Comparison of ENCODE assay signal across 27 cellular contexts in the genomic region with DNA sequence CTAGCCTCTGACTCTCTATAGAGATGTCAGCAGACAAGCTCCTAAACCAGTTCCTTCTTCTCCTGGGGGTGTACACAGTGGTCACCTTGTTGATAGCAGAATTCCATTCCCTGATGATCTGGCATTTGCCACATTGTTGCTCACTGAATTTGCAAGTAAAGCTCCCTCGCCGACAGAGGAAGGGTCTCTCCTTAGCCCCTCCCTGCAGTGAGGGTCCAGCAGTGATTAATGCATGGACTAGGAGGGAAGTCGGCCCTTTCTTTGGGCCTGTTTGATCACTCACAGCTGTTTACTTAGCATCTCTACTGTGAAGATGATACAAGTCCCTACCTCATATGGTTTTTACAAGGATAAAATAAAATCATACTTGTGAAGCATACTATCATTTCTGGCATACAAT. TPM values are rescaled to one million over a fixed set of nuclear protein-coding genes. Genes with fewer than 3 reads are reported as not detected.
DNase-seq lines count a peak whose midpoint lies in the region; ATAC-seq, FAIRE-seq and TF ChIP-seq lines count a peak whose summit lies in the region.
"Had no signal": no experiment of that assay in that cellular context is flagged by ENCODE, and none has a peak within 500 bp of the region (broad histone marks: within the 10 kb centered on the region; RNA-seq: fewer than 3 reads in every experiment).

No MANE protein-coding gene starts in this region.

- H2AFZ ChIP-seq in H1 (ENCODE audit: low read length): 0 out of 2 replicates have a peak overlapping the region, but pooled peaks have one; percentile 12

- H3K36me3 ChIP-seq in SJSA1 (peaks cover 8% of the 10 kb centered on the region), H1 (ENCODE audit: control insufficient read depth in 2 of 4, insufficient read depth in 4 of 4, low read length in 3 of 4) (no peaks in the 10 kb centered on the region)
- H3K36me3 ChIP-seq: BE2C, BLaER1 had no signal

- no peak overlapping the region for H3K23ac ChIP-seq in H1 (ENCODE audit: insufficient read length)

- CTCF ChIA-PET in H1 (lab: Charles Lee; ENCODE audit: partially characterized antibody): interaction anchor here (1.0 to 1.9 kb wide), 3 partner anchors 9 to 54 kb away, joined by 3 to 4 read pairs (median 4); partner anchors contain the start of gene APPL2
- CTCF ChIA-PET in activated CD8-positive, alpha-beta T cell treated with anti-CD3 and anti-CD28 coated beads for 36 hours (lab: Charles Lee): no interaction called here

- no peak overlapping the region for H2AK5ac ChIP-seq in H1 (ENCODE audit: low read depth, low read length)

- ATAC-seq in HG02973 (IDR thresholded peaks at IDR 0.05; ENCODE audit: unreplicated experiment): no peak
- ATAC-seq in activated CD8-positive, alpha-beta T cell treated with anti-CD3 and anti-CD28 coated beads for 36 hours: no peak
- ATAC-seq: A549, GM12878 had no signal

- peaks cover 3% of the 10 kb centered on the region; the same call in 1 of the 2 replicates for H3K9me3 ChIP-seq in SJSA1 (replicated peaks)
- H3K9me3 ChIP-seq in H1 (ENCODE audit: insufficient read depth in 2 of 2, low read depth in 1 of 2, low read length in 1 of 2): no peaks in the 10 kb centered on the region
- H3K9me3 ChIP-seq: A549, BE2C had no signal

- H4K91ac ChIP-seq in H1 (replicated peaks; ENCODE audit: insufficient read length, low read length): no peak overlapping the region

- H3K56ac ChIP-seq in H1 (replicated peaks; ENCODE audit: insufficient read length, low read depth, low read length): no peak overlapping the region

- peaks cover 82% of the 10 kb centered on the region for H3K4me1 Mint-ChIP-seq in HFFc6 (ENCODE audit: low read depth)
- H3K4me1 Mint-ChIP-seq in activated CD8-positive, alpha-beta T cell treated with anti-CD3 and anti-CD28 coated beads for 36 hours (ENCODE audit: low read depth): peaks cover 7% of the 10 kb centered on the region
- H3K4me1 Mint-ChIP-seq: CD14-positive monocyte; CD4-positive, alpha-beta memory T cell; CD8-positive, alpha-beta memory T cell had no signal

- no peaks in the 10 kb centered on the region for H4K20me1 ChIP-seq in H1 (replicated peaks in 1 of 2; ENCODE audit: control insufficient read depth in 1 of 2, insufficient read depth in 2 of 2, low read length in 2 of 2)
- H4K20me1 ChIP-seq: BLaER1 had no signal

- H3K4me1 ChIP-seq in SJSA1 (replicated peaks) (peaks cover 46% of the 10 kb centered on the region), H1 (replicated peaks in 1 of 4; ENCODE audit: control insufficient read depth in 3 of 4, insufficient read depth in 4 of 4, low read length in 3 of 4) (no peaks in the 10 kb centered on the region)
- H3K4me1 ChIP-seq: BE2C, BLaER1 had no signal

- H3K79me2 ChIP-seq in H1 (ENCODE audit: control insufficient read depth in 1 of 2, insufficient read depth in 2 of 2, low read length in 2 of 2): no peaks in the 10 kb centered on the region

- peak overlapping the region; percentile 97 for H3K27ac Mint-ChIP-seq in HFFc6
- no peak overlapping the region for H3K27ac Mint-ChIP-seq in activated CD8-positive, alpha-beta T cell treated with anti-CD3 and anti-CD28 coated beads for 36 hours
- H3K27ac Mint-ChIP-seq: CD14-positive monocyte; CD4-positive, alpha-beta memory T cell; CD4-positive, CD25-positive, alpha-beta regulatory T cell; CD8-positive, alpha-beta memory T cell had no signal

- H3K4ac ChIP-seq in H1 (replicated peaks; ENCODE audit: insufficient read length, low read depth, low read length): no peak overlapping the region

- H3K4me3 Mint-ChIP-seq in HFFc6: 0 out of 2 replicates have a peak overlapping the region, but pooled peaks have one; percentile 2
- no peak overlapping the region for H3K4me3 Mint-ChIP-seq in activated CD8-positive, alpha-beta T cell treated with anti-CD3 and anti-CD28 coated beads for 36 hours
- H3K4me3 Mint-ChIP-seq: CD14-positive monocyte; CD4-positive, alpha-beta memory T cell; CD4-positive, CD25-positive, alpha-beta regulatory T cell; CD8-positive, alpha-beta memory T cell had no signal

- no peak overlapping the region for H2BK120ac ChIP-seq in H1 (replicated peaks; ENCODE audit: low read depth, low read length)

- no peaks in the 10 kb centered on the region for H3K79me1 ChIP-seq in H1 (ENCODE audit: low read depth, low read length)

- H4K8ac ChIP-seq in H1 (ENCODE audit: extremely low read depth, insufficient read depth, low read length): no peak overlapping the region

- no peak for TF ChIP-seq RAD21 in H1 (IDR thresholded peaks at IDR 0.05 in 1 of 2, conservative IDR thresholded peaks at IDR 0.05 in 1 of 2; ENCODE audit: low read depth in 2 of 2, low read length in 2 of 2)

- POLR2A ChIA-PET in H1 (lab: Charles Lee; ENCODE audit: partially characterized antibody): interaction anchor here (1.2 kb wide), 1 partner anchor 23 kb away, joined by 4 read pairs; the partner anchor contains the start of gene APPL2
- POLR2A ChIA-PET in activated CD8-positive, alpha-beta T cell treated with anti-CD3 and anti-CD28 coated beads for 36 hours (lab: Charles Lee): no interaction called here

- no peaks in the 10 kb centered on the region for H3K9me3 Mint-ChIP-seq in HFFc6
- H3K9me3 Mint-ChIP-seq in activated CD8-positive, alpha-beta T cell treated with anti-CD3 and anti-CD28 coated beads for 36 hours: no peaks in the 10 kb centered on the region
- H3K9me3 Mint-ChIP-seq: CD4-positive, alpha-beta memory T cell; CD8-positive, alpha-beta memory T cell had no signal

- intact Hi-C loops in activated CD8-positive, alpha-beta T cell treated with anti-CD3 and anti-CD28 coated beads for 36 hours (cut with micrococcal nuclease): no loop called here

- FAIRE-seq in H1 (lab: Jason Lieb, UNC): no peak
- FAIRE-seq: A549, GM12878, GM12892, GM18507, GM19239 had no signal

- TF ChIP-seq POLR2A in H1 (IDR thresholded peaks at IDR 0.05; ENCODE audit: control extremely low read depth in 1 of 2, low read depth in 2 of 2, low read length in 2 of 2): no peak

- no peak overlapping the region for H2BK15ac ChIP-seq in H1 (ENCODE audit: low read length)

- no peak overlapping the region for H2BK20ac ChIP-seq in H1 (ENCODE audit: low read length)

- H3K23me2 ChIP-seq in H1 (ENCODE audit: low read depth, low read length): no peaks in the 10 kb centered on the region

- H3K4me2 ChIP-seq in H1 (ENCODE audit: insufficient read depth in 1 of 2, low read depth in 2 of 2, low read length in 2 of 2): no peak overlapping the region
- H3K4me2 ChIP-seq: A549, BLaER1 had no signal

- no peak overlapping the region for H3K4me3 ChIP-seq in SJSA1
- H3K4me3 ChIP-seq in H1 (ENCODE audit: extremely low read depth in 1 of 4, insufficient read depth in 2 of 4, low read depth in 3 of 4, low read length in 4 of 4): no peak overlapping the region
- H3K4me3 ChIP-seq: A549, BLaER1, GM12878 had no signal

- TF ChIP-seq CTCF in HFFc6 (IDR thresholded peaks at IDR 0.05): no peak
- no peak for TF ChIP-seq CTCF in H1 (IDR thresholded peaks at IDR 0.05; ENCODE audit: control extremely low read depth in 1 of 3, insufficient read depth in 1 of 3, low read depth in 1 of 3, low read length in 3 of 3)
- TF ChIP-seq CTCF in activated CD8-positive, alpha-beta T cell treated with anti-CD3 and anti-CD28 coated beads for 36 hours (IDR thresholded peaks at IDR 0.05): no peak

- 0 out of 2 replicates have a peak, but pooled peaks cover 5% of the 10 kb centered on the region for H3K36me3 Mint-ChIP-seq in HFFc6 (ENCODE audit: low read depth)
- H3K36me3 Mint-ChIP-seq in activated CD8-positive, alpha-beta T cell treated with anti-CD3 and anti-CD28 coated beads for 36 hours (ENCODE audit: low read depth): no peaks in the 10 kb centered on the region
- H3K36me3 Mint-ChIP-seq: CD14-positive monocyte; CD4-positive, alpha-beta memory T cell; CD4-positive, CD25-positive, alpha-beta regulatory T cell; CD8-positive, alpha-beta memory T cell had no signal

- H3K27me3 Mint-ChIP-seq in HFFc6 (ENCODE audit: insufficient read depth): peaks cover 3% of the 10 kb centered on the region
- H3K27me3 Mint-ChIP-seq in activated CD8-positive, alpha-beta T cell treated with anti-CD3 and anti-CD28 coated beads for 36 hours: peaks cover 6% of the 10 kb centered on the region

- no peak overlapping the region for H3K9ac ChIP-seq in H1 (replicated peaks in 1 of 4; ENCODE audit: extremely low read depth in 1 of 4, low read depth in 3 of 4, low read length in 3 of 4)
- H3K9ac ChIP-seq: BLaER1 had no signal

- no peak overlapping the region for H3K18ac ChIP-seq in H1 (ENCODE audit: extremely low read depth, low read length)

- H4K5ac ChIP-seq in H1 (ENCODE audit: insufficient read length, low read depth, low read length): no peak overlapping the region

- no peak for TF ChIP-seq EP300 in H1 (IDR thresholded peaks at IDR 0.05; ENCODE audit: borderline replicate concordance in 1 of 2, low read depth in 2 of 2, low read length in 2 of 2)

- no peak overlapping the region for H3K27ac ChIP-seq in SJSA1
- no peak overlapping the region for H3K27ac ChIP-seq in H1 (ENCODE audit: low read depth, low read length)
- H3K27ac ChIP-seq: 22Rv1, A549, BLaER1 had no signal

- no peak overlapping the region for H2BK12ac ChIP-seq in H1 (ENCODE audit: low read depth, low read length)

- WGBS in H1 (ENCODE audit: extremely low coverage in 1 of 2, insufficient coverage in 1 of 2, insufficient read length in 1 of 2, insufficient replicate concordance in 2 of 2, low coverage in 1 of 2, low lambda C conversion rate in 2 of 2, missing lambda C conversion rate in 1 of 2), 2 experiments: 90% methylated on average over 3 of the region's 3 CpGs; no CpG with 5 or more reads in 1 of the 2 experiments

- no peak overlapping the region for H3K14ac ChIP-seq in H1 (ENCODE audit: insufficient read length)

- H3K27me3 ChIP-seq in SJSA1 (replicated peaks) (no peaks in the 10 kb centered on the region), H1 (replicated peaks in 1 of 4; ENCODE audit: control insufficient read depth in 3 of 4, extremely low read depth in 1 of 4, insufficient read depth in 3 of 4, low read length in 3 of 4) (no peaks in the 10 kb centered on the region)
- H3K27me3 ChIP-seq: BLaER1 had no signal

- DNase-seq in HFFc6 (no peak), SJSA1 (ENCODE audit: low read depth in 1 of 2, low spot score in 2 of 2) (peak; percentile 56 to 80), H1 (ENCODE audit: low read depth in 1 of 2, low spot score in 2 of 2) (no peak)
- no peak for DNase-seq in activated CD8-positive, alpha-beta T cell treated with anti-CD3 and anti-CD28 coated beads for 36 hours
- DNase-seq: AML-193; BE2C; C1 segment of cervical spinal cord; CD4-positive, alpha-beta memory T cell; CD4-positive, CD25-positive, alpha-beta regulatory T cell; CD8-positive, alpha-beta memory T cell; COR-L47; DMS 273 treated with DMSO at 0.1 percent for 48 hours; DMS153; DMS53; DMS79; DND-41; EL; GDM1 had no signal

- H2BK5ac ChIP-seq in H1 (ENCODE audit: low read depth, low read length): no peak overlapping the region

RNA-seq across cellular contexts. Expression of gene APPL2, which starts 23.3 kb away (rescaled TPM):
- total RNA-seq in HFFc6 (2021; fragmentation: NEBNext Ultra II Directional; extraction: Animal tissue kit (Norgen Biotek cat#: 25700)): 10 to 100 TPM; 67.9 to 98.4 (median 87.8) TPM
- 519 and 584 TPM in 2 replicates for total RNA-seq in SJSA1 (2014; rRNA removed; shearing (Covaris generic))
- 19.0 and 22.9 TPM in 2 replicates for total RNA-seq in H1 (2021; fragmentation: NEBNext Ultra II Directional; extraction: Animal tissue kit (Norgen Biotek cat#: 25700))
- 8.9 TPM in 2 replicates for polyA plus RNA-seq in H1 (2011; rRNA removed)
- 15.1 TPM for polyA plus RNA-seq in H1 (2011; cell fraction: cytosol; rRNA removed)
- 18.0 TPM for polyA plus RNA-seq in H1 (2011; cell fraction: nucleus; rRNA removed)
- polyA plus RNA-seq in H1 (2012, experiment 1 of 2): 12.3 to 23.4 TPM (median 16.6 TPM) in 4 replicates
- polyA plus RNA-seq in H1 (2012, experiment 2 of 2): 3.9 TPM
- 13.1 TPM for polyA plus RNA-seq in H1 (2013, experiment 1 of 2)
- 13.5 TPM for polyA plus RNA-seq in H1 (2013, experiment 2 of 2)
- polyA minus RNA-seq in H1 (2011; rRNA and poly(A)+ RNA removed): 20.5 and 22.6 TPM in 2 replicates
- 11.7 TPM for polyA minus RNA-seq in H1 (2011; cell fraction: cytosol; rRNA and poly(A)+ RNA removed)
- 40.4 TPM for polyA minus RNA-seq in H1 (2011; cell fraction: nucleus; rRNA and poly(A)+ RNA removed)
- 10 to 100 TPM; 14.5 to 15.8 TPM for total RNA-seq in activated CD8-positive, alpha-beta T cell treated with anti-CD3 and anti-CD28 coated beads for 36 hours

Comparison
In these comparisons a context has a peak if more than half of its experiments do, and no peak if none do; other contexts are left out.
1. DNase-seq: peak in SJSA1 (2 of 2); none in HFFc6 (single experiment), H1 (0 of 2) and activated CD8-positive, alpha-beta T cell treated with anti-CD3 and anti-CD28 coated beads for 36 hours (single experiment).